8 cellular contexts compared by ENCODE assay signal in genomic region chrX:150692296-150692695, GRCh38. TPM values are rescaled to one million over a fixed set of nuclear protein-coding genes. Genes with fewer than 3 reads are reported as not detected.
A peak's percentile ranks its signal among the peaks of the same experiment; 100 is the strongest.
DNase-seq lines count a peak whose midpoint lies in the region; ATAC-seq and TF ChIP-seq lines count a peak whose summit lies in the region.

No MANE protein-coding gene starts in this region.

- 49% methylated on average over 5 of the region's 5 CpGs for WGBS in urinary bladder

- no peaks in the 10 kb centered on the region for H3K27me3 ChIP-seq in left ventricle myocardium inferior (ENCODE audit: low read depth)
- H3K27me3 ChIP-seq in left lung = no peaks in the 10 kb centered on the region

- intact Hi-C loops in left ventricle myocardium inferior (cut with micrococcal nuclease) = no loop called here
- intact Hi-C loops in left cardiac atrium (cut with DNase I) = no loop called here
- intact Hi-C loops in left lung (cut with DNase I) = no loop called here

- no peak for DNase-seq in left ventricle myocardium inferior
- DNase-seq in left cardiac atrium = no peak
- DNase-seq in left lung = no peak
- DNase-seq in NCI-H1436 (lab: John Stamatoyannopoulos, UW) = no peak
- DNase-seq in CD1c-positive myeloid dendritic cell (ENCODE audit: extremely low spot score) = no peak
- DNase-seq in effector CD8-positive, alpha-beta T cell (lab: John Stamatoyannopoulos, UW) = no peak

- H3K9me3 ChIP-seq in left ventricle myocardium inferior (replicated peaks) = no peaks in the 10 kb centered on the region
- H3K9me3 ChIP-seq in left lung = no peaks in the 10 kb centered on the region

- peak overlapping the region; percentile 90 for H3K4me3 Mint-ChIP-seq in activated naive CD4-positive, alpha-beta T cell treated with anti-CD3 and anti-CD28 coated beads, Interleukin-2, amount 50 U/mL, for 24 hours

- H3K27ac Mint-ChIP-seq in activated naive CD4-positive, alpha-beta T cell treated with anti-CD3 and anti-CD28 coated beads, Interleukin-2, amount 50 U/mL, for 24 hours = peak overlapping the region; percentile 95

- H3K4me1 ChIP-seq in left ventricle myocardium inferior (no peaks in the 10 kb centered on the region), left lung (peaks cover 0 to 23% of the 10 kb centered on the region in 2 donors), urinary bladder (ENCODE audit: insufficient read depth) (no peaks in the 10 kb centered on the region)

- TF ChIP-seq CTCF in left ventricle myocardium inferior (IDR thresholded peaks at IDR 0.05; ENCODE audit: borderline replicate concordance) (no peak), left lung (IDR thresholded peaks at IDR 0.05) (no peak)

- H3K36me3 ChIP-seq in left ventricle myocardium inferior = no peaks in the 10 kb centered on the region
- H3K36me3 ChIP-seq in left lung = no peaks in the 10 kb centered on the region
- H3K36me3 ChIP-seq in urinary bladder (ENCODE audit: insufficient read depth) = no peaks in the 10 kb centered on the region

- H3K4me1 Mint-ChIP-seq in activated naive CD4-positive, alpha-beta T cell treated with anti-CD3 and anti-CD28 coated beads, Interleukin-2, amount 50 U/mL, for 24 hours = peaks cover 68% of the 10 kb centered on the region

- no peak for ATAC-seq in left cardiac atrium
- no peak for ATAC-seq in left lung

- H3K27ac ChIP-seq in left ventricle myocardium inferior (replicated peaks) (no peak overlapping the region), left lung (no peak overlapping the region), urinary bladder (ENCODE audit: low read depth) (no peak overlapping the region)

- peak overlapping the region; percentile 69 for H3K4me3 ChIP-seq in left ventricle myocardium inferior
- peak overlapping the region; percentile 34 to 48 for H3K4me3 ChIP-seq in left lung
- peak overlapping the region; percentile 90 for H3K4me3 ChIP-seq in urinary bladder (ENCODE audit: low read depth, low read length)

- H3K36me3 Mint-ChIP-seq in activated naive CD4-positive, alpha-beta T cell treated with anti-CD3 and anti-CD28 coated beads, Interleukin-2, amount 50 U/mL, for 24 hours = peaks cover 4% of the 10 kb centered on the region

- no peaks in the 10 kb centered on the region for H3K27me3 Mint-ChIP-seq in activated naive CD4-positive, alpha-beta T cell treated with anti-CD3 and anti-CD28 coated beads, Interleukin-2, amount 50 U/mL, for 24 hours

- no peaks in the 10 kb centered on the region for H3K9me3 Mint-ChIP-seq in activated naive CD4-positive, alpha-beta T cell treated with anti-CD3 and anti-CD28 coated beads, Interleukin-2, amount 50 U/mL, for 24 hours

RNA-seq across cellular contexts. Expression of gene MTMR1, which starts 0.9 kb away (rescaled TPM):
- total RNA-seq in left ventricle myocardium inferior (18.6 TPM), left cardiac atrium (10 to 100 TPM; 19.2 to 22.4 TPM), left lung (10 to 100 TPM; 21.1 to 21.9 TPM), urinary bladder (25.5 TPM)
- 9.8 TPM for polyA plus RNA-seq in urinary bladder
